In genomic region chr4:184538023-184538599, GRCh38 we compare ENCODE assay signal across 8 cellular contexts.
A peak's percentile ranks its signal among the peaks of the same experiment; 100 is the strongest.
DNase-seq lines count a peak whose midpoint lies in the region; ATAC-seq and TF ChIP-seq lines count a peak whose summit lies in the region.

No MANE protein-coding gene starts in this region.

- peak overlapping the region; percentile 52 to 82 (median 55) for H3K4me3 ChIP-seq in spleen

- WGBS in spleen, 5 donors, result 2 to 3% (median 3%) methylated on average over 18 of the region's 18 CpGs

- no peaks in the 10 kb centered on the region for H3K36me3 ChIP-seq in spleen

- TF ChIP-seq CTCF in VCaP (conservative IDR thresholded peaks at IDR 0.05), result peak; percentile 84
- peak; percentile 58 to 93 (median 79) for TF ChIP-seq CTCF in spleen (IDR thresholded peaks at IDR 0.05 in 8 of 11, conservative IDR thresholded peaks at IDR 0.05 in 3 of 11)

- peaks cover 24 to 47% (median 44%) of the 10 kb centered on the region in 6 donors for H3K4me1 ChIP-seq in spleen

- ATAC-seq in GM18508 (IDR thresholded peaks at IDR 0.05; ENCODE audit: insufficient read depth, unreplicated experiment), result peak; percentile 33
- ATAC-seq in HG03045 (IDR thresholded peaks at IDR 0.05; ENCODE audit: unreplicated experiment), result peak; percentile 56

- DNase-seq in 8988T (peak; percentile 29), NCI-H2107 (lab: John Stamatoyannopoulos, UW) (peak; percentile 51), caudate nucleus (lab: John Stamatoyannopoulos, UW) (peak in 60 of 61 donors; percentile 7 to 92 (median 74)), iris pigment epithelial cell (ENCODE audit: low read depth) (peak; percentile 95), spleen (peak; percentile 92)

- intact Hi-C loops in spleen (cut with DNase I; ENCODE audit: low total_unique reads), result loop anchor here (5.0 to 10.0 kb wide), 3 partner anchors 63 to 271 kb away; partner anchors contain the start of gene IRF2

- H3K9me3 ChIP-seq in spleen, result no peaks in the 10 kb centered on the region

- H3K27me3 ChIP-seq in spleen (replicated peaks in 1 of 7), result no peaks in the 10 kb centered on the region

- TF ChIP-seq POLR2A in spleen (IDR thresholded peaks at IDR 0.05), result no peak

- H3K27ac ChIP-seq in VCaP, result peak overlapping the region; percentile 90
- peak overlapping the region; percentile 99 for H3K27ac ChIP-seq in caudate nucleus (ENCODE audit: low read depth, low read length)
- peak overlapping the region; percentile 95 to 99 (median 98) for H3K27ac ChIP-seq in spleen

Comparison
In these comparisons a context has a peak if more than half of its experiments do, and no peak if none do; other contexts are left out.
1. Peak in every context shown above with its lines: DNase-seq, ATAC-seq, H3K4me3 ChIP-seq and H3K27ac ChIP-seq.
2. DNase-seq: peak in every context shown above with its lines; median percentile 95 in iris pigment epithelial cell; 92 in spleen; 74 in caudate nucleus; 51 in NCI-H2107; 29 in 8988T.